8 cellular contexts compared by ENCODE assay signal in the genomic region with DNA sequence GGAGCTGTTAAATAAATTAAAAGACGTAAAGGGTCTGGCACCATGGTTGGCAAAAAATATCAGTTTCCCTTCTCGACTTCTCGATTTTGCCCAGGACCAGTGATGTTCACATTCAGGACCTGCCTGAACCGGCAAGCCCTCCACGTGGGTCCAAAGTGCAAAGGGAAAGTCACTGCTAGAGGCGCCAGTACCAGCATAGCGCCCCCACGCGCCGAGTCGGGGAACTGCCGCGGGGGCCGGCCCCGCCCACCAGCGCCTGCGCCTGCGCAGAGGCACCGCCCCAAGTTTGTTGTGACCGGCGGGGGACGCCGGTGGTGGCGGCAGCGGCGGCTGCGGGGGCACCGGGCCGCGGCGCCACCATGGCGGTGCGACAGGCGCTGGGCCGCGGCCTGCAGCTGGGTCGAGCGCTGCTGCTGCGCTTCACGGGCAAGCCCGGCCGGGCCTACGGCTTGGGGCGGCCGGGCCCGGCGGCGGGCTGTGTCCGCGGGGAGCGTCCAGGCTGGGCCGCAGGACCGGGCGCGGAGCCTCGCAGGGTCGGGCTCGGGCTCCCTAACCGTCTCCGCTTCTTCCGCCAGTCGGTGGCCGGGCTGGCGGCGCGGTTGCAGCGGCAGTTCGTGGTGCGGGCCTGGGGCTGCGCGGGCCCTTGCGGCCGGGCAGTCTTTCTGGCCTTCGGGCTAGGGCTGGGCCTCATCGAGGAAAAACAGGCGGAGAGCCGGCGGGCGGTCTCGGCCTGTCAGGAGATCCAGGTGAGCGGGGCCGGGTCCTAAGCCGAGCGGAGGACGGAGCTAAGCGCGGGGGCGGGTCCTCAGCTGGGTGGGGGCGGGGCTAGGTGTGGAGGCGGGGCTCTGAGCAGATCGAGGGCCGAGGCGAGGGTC. TPM values are rescaled to one million over a fixed set of nuclear protein-coding genes. Genes with fewer than 3 reads are reported as not detected.
DNase-seq lines count a peak whose midpoint lies in the region; ATAC-seq and TF ChIP-seq lines count a peak whose summit lies in the region.

A gene (plus strand): TSS at position 269 of the 875 bp plus-strand sequence. CDS start 91 bp downstream, at position 360.

- ATAC-seq in right cardiac atrium = peak; percentile 91 to 93

- peak; percentile 95 to 100 (median 98) for TF ChIP-seq CTCF in ascending aorta (IDR thresholded peaks at IDR 0.05)

- H3K4me3 ChIP-seq in H7 (ENCODE audit: insufficient read depth, low read depth, low read length) = peak within 1 kb of the TSS; percentile 84
- H3K4me3 ChIP-seq in ascending aorta = peak within 1 kb of the TSS; percentile 94 to 98
- H3K4me3 ChIP-seq in right cardiac atrium (ENCODE audit: low read length) = peak within 1 kb of the TSS; percentile 95
- H3K4me3 ChIP-seq in urinary bladder (ENCODE audit: low read depth, low read length) = peak within 1 kb of the TSS; percentile 98

- DNase-seq in DMS153 treated with DMSO at 0.1 percent for 48 hours (lab: John Stamatoyannopoulos, UW; ENCODE audit: unreplicated experiment) (peak; percentile 78), H7 (peak; percentile 98), NCI-H1417 treated with DMSO at 0.1 percent for 48 hours (lab: John Stamatoyannopoulos, UW) (peak; percentile 27), T-helper 22 cell (ENCODE audit: low read depth) (peak; percentile 61), ascending aorta (ENCODE audit: low spot score in 2 of 2) (peak; percentile 33 to 94), right cardiac atrium (peak; percentile 78 to 93 (median 92)), pulmonary artery endothelial cell (ENCODE audit: low read depth, low spot score) (no peak)

- H3K36me3 ChIP-seq in H7 (replicated peaks; ENCODE audit: control insufficient read depth, insufficient read depth, low read length) = peaks cover 2% of the 10 kb centered on the region; the same call in 1 of the 2 replicates
- peaks cover 10 to 15% of the 10 kb centered on the region in 2 donors for H3K36me3 ChIP-seq in ascending aorta
- no peaks in the 10 kb centered on the region for H3K36me3 ChIP-seq in urinary bladder (ENCODE audit: insufficient read depth)

- intact Hi-C loops in ascending aorta (cut with DNase I) (loop anchor here (1.0 to 5.0 kb wide), 4 partner anchors 28 to 125 kb away; a partner anchor contains a TSS), right cardiac atrium (cut with DNase I) (loop anchor here in 2 of 4 donors (5.0 to 10.0 kb wide), 3 partner anchors 56 to 709 kb away; a partner anchor contains a TSS)

- peaks cover 11% of the 10 kb centered on the region in 2 donors for H3K4me1 ChIP-seq in ascending aorta
- peaks cover 4% of the 10 kb centered on the region for H3K4me1 ChIP-seq in right cardiac atrium (ENCODE audit: control insufficient read depth, insufficient read depth, low read length)
- H3K4me1 ChIP-seq in urinary bladder (ENCODE audit: insufficient read depth) = peaks cover 2% of the 10 kb centered on the region

- whole genome bisulfite sequencing in right cardiac atrium = under 1% methylated on average over 93 of the region's 93 CpGs
- 1% methylated on average over 93 of the region's 93 CpGs for WGBS in urinary bladder

- H3K27me3 ChIP-seq in H7 (ENCODE audit: control insufficient read depth, insufficient read depth, low read length) (no peaks in the 10 kb centered on the region), ascending aorta (no peaks in the 10 kb centered on the region), right cardiac atrium (ENCODE audit: control insufficient read depth, insufficient read depth) (no peaks in the 10 kb centered on the region)

- no peaks in the 10 kb centered on the region for H3K9me3 ChIP-seq in ascending aorta
- no peaks in the 10 kb centered on the region for H3K9me3 ChIP-seq in right cardiac atrium (ENCODE audit: control insufficient read depth, low read length)

- H3K27ac ChIP-seq in ascending aorta (peak within 1 kb of the TSS; percentile 90 to 96), right cardiac atrium (ENCODE audit: low read length) (peak within 1 kb of the TSS; percentile 95), urinary bladder (ENCODE audit: low read depth) (peak within 1 kb of the TSS; percentile 96)

RNA-seq across cellular contexts. Expression of the gene that starts here (rescaled TPM):
- total RNA-seq in H7 (2014; rRNA removed; shearing (Covaris generic)) = 158 and 161 TPM in 2 replicates
- 113 TPM for total RNA-seq in ascending aorta
- total RNA-seq in right cardiac atrium = 100 to 1,000 TPM; 143 to 161 (median 156) TPM
- polyA plus RNA-seq in right cardiac atrium = 215 TPM
- 52.6 and 54.7 TPM in 2 replicates for total RNA-seq in pulmonary artery endothelial cell
- 37.3 TPM for total RNA-seq in urinary bladder
- 112 TPM for polyA plus RNA-seq in urinary bladder
